ENCODE assay signal across 8 cellular contexts in genomic region chr1:202235856-202236837, GRCh38. TPM values are rescaled to one million over a fixed set of nuclear protein-coding genes. Genes with fewer than 3 reads are reported as not detected.
DNase-seq lines count a peak whose midpoint lies in the region; ATAC-seq and TF ChIP-seq lines count a peak whose summit lies in the region.

No MANE protein-coding gene starts in this region.

- DNase-seq in ELF-1 (ENCODE audit: low read depth, low spot score) (peak; percentile 95), HPDE6-E6E7 (ENCODE audit: extremely low spot score) (peak; percentile 98), NOMO-1 treated with dmso at 0.1 percent for 144 hours (lab: John Stamatoyannopoulos, UW; ENCODE audit: unreplicated experiment) (peak; percentile 45), epithelial cell of proximal tubule (ENCODE audit: low read depth) (peak; percentile 36)
- DNase-seq in activated CD8-positive, alpha-beta memory T cell treated with anti-CD3 and anti-CD28 coated beads, Interleukin-2, amount 10 ng/mL, durations not matched to agents 7 days and 5 days: peak; percentile 77
- peak in 5 of 6 experiments; percentile 2 to 42 (median 33) for DNase-seq in stimulated activated naive CD4-positive, alpha-beta T cell (lab: John Stamatoyannopoulos, UW)

- H3K27me3 Mint-ChIP-seq in activated CD8-positive, alpha-beta memory T cell treated with anti-CD3 and anti-CD28 coated beads, Interleukin-2, amount 10 ng/mL, durations not matched to agents 7 days and 5 days: peaks cover 19% of the 10 kb centered on the region
- peaks cover 49% of the 10 kb centered on the region for H3K27me3 Mint-ChIP-seq in nephron (ENCODE audit: low read depth)

- H3K9me3 Mint-ChIP-seq in activated CD8-positive, alpha-beta memory T cell treated with anti-CD3 and anti-CD28 coated beads, Interleukin-2, amount 10 ng/mL, durations not matched to agents 7 days and 5 days (ENCODE audit: low read depth): no peaks in the 10 kb centered on the region
- H3K9me3 Mint-ChIP-seq in nephron: no peaks in the 10 kb centered on the region

- H3K4me3 Mint-ChIP-seq in activated CD8-positive, alpha-beta memory T cell treated with anti-CD3 and anti-CD28 coated beads, Interleukin-2, amount 10 ng/mL, durations not matched to agents 7 days and 5 days: no peak overlapping the region
- no peak overlapping the region for H3K4me3 Mint-ChIP-seq in nephron

- peak; percentile 81 for ATAC-seq in activated CD8-positive, alpha-beta memory T cell treated with anti-CD3 and anti-CD28 coated beads, Interleukin-2, amount 10 ng/mL, durations not matched to agents 7 days and 5 days
- no peak for ATAC-seq in HG03378 (IDR thresholded peaks at IDR 0.05; ENCODE audit: unreplicated experiment)

- CTCF ChIA-PET in activated CD8-positive, alpha-beta memory T cell treated with anti-CD3 and anti-CD28 coated beads, Interleukin-2, amount 10 ng/mL, durations not matched to agents 7 days and 5 days (lab: Charles Lee): interaction anchor here (0.7 to 1.9 kb wide), 4 partner anchors 11 to 522 kb away, joined by 3 to 9 read pairs (median 4); no protein-coding TSS in a partner anchor

- H3K36me3 Mint-ChIP-seq in activated CD8-positive, alpha-beta memory T cell treated with anti-CD3 and anti-CD28 coated beads, Interleukin-2, amount 10 ng/mL, durations not matched to agents 7 days and 5 days: no peaks in the 10 kb centered on the region
- H3K36me3 Mint-ChIP-seq in nephron (ENCODE audit: low read depth): no peaks in the 10 kb centered on the region

- TF ChIP-seq CTCF in epithelial cell of proximal tubule (conservative IDR thresholded peaks at IDR 0.05; ENCODE audit: low read depth, low read length): peak; percentile 88
- TF ChIP-seq CTCF in nephron (IDR thresholded peaks at IDR 0.05; ENCODE audit: unreplicated experiment in 3 of 3): peak; percentile 82 to 84 (median 83)

- no peak overlapping the region for H3K27ac Mint-ChIP-seq in activated CD8-positive, alpha-beta memory T cell treated with anti-CD3 and anti-CD28 coated beads, Interleukin-2, amount 10 ng/mL, durations not matched to agents 7 days and 5 days
- H3K27ac Mint-ChIP-seq in nephron: no peak overlapping the region

- H3K4me1 Mint-ChIP-seq in activated CD8-positive, alpha-beta memory T cell treated with anti-CD3 and anti-CD28 coated beads, Interleukin-2, amount 10 ng/mL, durations not matched to agents 7 days and 5 days: peaks cover 8% of the 10 kb centered on the region
- no peaks in the 10 kb centered on the region for H3K4me1 Mint-ChIP-seq in nephron

- H3K4me3 ChIP-seq in epithelial cell of proximal tubule (ENCODE audit: low read depth, low read length): no peak overlapping the region

RNA-seq across cellular contexts. Expression of gene LGR6, which starts 42.5 kb away (rescaled TPM):
- under 1 TPM in 1 of 2 experiments, not detected in 1; 0.26 TPM for total RNA-seq in activated CD8-positive, alpha-beta memory T cell treated with anti-CD3 and anti-CD28 coated beads, Interleukin-2, amount 10 ng/mL, durations not matched to agents 7 days and 5 days
- under 0.01 TPM in 1 of 2 replicates, not detected in the other for total RNA-seq in epithelial cell of proximal tubule

Comparison
In these comparisons a context has a peak if more than half of its experiments do, and no peak if none do; other contexts are left out.
1. DNase-seq: peak in every context shown above with its lines; median percentile 98 in HPDE6-E6E7; 95 in ELF-1; 77 in activated CD8-positive, alpha-beta memory T cell treated with anti-CD3 and anti-CD28 coated beads, Interleukin-2, amount 10 ng/mL, durations not matched to agents 7 days and 5 days; 45 in NOMO-1 treated with dmso at 0.1 percent for 144 hours; 36 in epithelial cell of proximal tubule; 33 in stimulated activated naive CD4-positive, alpha-beta T cell.